In the genomic region with DNA sequence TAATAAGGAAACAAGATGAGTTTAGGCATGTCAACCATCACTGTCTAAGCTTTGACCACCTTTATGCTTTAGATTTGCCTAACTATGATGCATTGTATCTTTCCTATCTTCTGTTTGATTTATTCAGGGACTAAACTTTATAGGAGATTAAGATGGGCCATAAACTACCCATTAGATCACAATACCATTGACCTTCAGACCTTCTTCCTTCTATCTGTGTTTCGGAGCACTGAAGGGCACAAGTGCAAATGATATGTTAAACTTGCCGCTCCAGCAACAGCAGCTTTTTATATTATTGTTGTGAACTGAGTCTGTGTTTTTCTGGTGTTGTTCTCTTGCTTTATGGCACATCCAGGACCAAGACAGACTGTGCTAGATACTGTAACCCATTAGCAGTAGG, we compare ENCODE assay signal across 10 cellular contexts.
"Had no signal": no experiment of that assay in that cellular context is flagged by ENCODE, and none has a peak within 500 bp of the region (broad histone marks: within the 10 kb centered on the region; RNA-seq: fewer than 3 reads in every experiment).

No MANE protein-coding gene starts in this region.

- H3K27ac ChIP-seq: GM23248 had no signal

- H3K9ac ChIP-seq: GM23248 had no signal

- H3K36me3 ChIP-seq: HAP-1 had no signal

- H2AFZ ChIP-seq: GM23248, GM23338 had no signal

- H3K4me3 ChIP-seq: GM23248, GM23338, HAP-1 had no signal

- H3K4me2 ChIP-seq: GM23338 had no signal

- ATAC-seq: GM23338, HCT116 had no signal

- H3K4me1 ChIP-seq: HAP-1 had no signal

- H3K9me3 ChIP-seq: HAP-1 had no signal

- DNase-seq: GM23248, GOT3, H7, H9, HCEC 1CT, HFFc6 had no signal

- FAIRE-seq: H54 had no signal
